ENCODE assay signal across 8 cellular contexts in genomic region chr12:104137902-104138746, GRCh38. TPM values are rescaled to one million over a fixed set of nuclear protein-coding genes. Genes with fewer than 3 reads are reported as not detected.
A peak's percentile ranks its signal among the peaks of the same experiment; 100 is the strongest.
DNase-seq lines count a peak whose midpoint lies in the region; ATAC-seq and TF ChIP-seq lines count a peak whose summit lies in the region.

Gene NFYB, minus strand, starts transcription at chr12:104138210. Its CDS starts 2,757 bp downstream, at chr12:104135453.

- H3K36me3 Mint-ChIP-seq in activated B cell treated with CpG ODN at 0.5 μM for 24 hours (ENCODE audit: low read depth): no peaks in the 10 kb centered on the region

- H3K9me3 ChIP-seq in AG04450 (ENCODE audit: control insufficient read depth, insufficient read depth, low read length): no peaks in the 10 kb centered on the region

- H3K9me3 Mint-ChIP-seq in activated B cell treated with CpG ODN at 0.5 μM for 24 hours: no peaks in the 10 kb centered on the region

- DNase-seq in AG04450 (ENCODE audit: low read depth, low spot score) (peak; percentile 96), NCI-H226 (peak; percentile 97), activated B cell treated with CpG ODN at 0.5 μM for 24 hours (peak; percentile 90), caudate nucleus (lab: John Stamatoyannopoulos, UW) (peak; percentile 24 to 98 (median 93)), inferior parietal cortex (ENCODE audit: extremely low spot score) (peak; percentile 94)
- peak; percentile 82 to 83 for DNase-seq in stimulated activated CD4-positive, alpha-beta T cell treated with anti-CD3 and anti-CD28 coated beads, Interleukin-12 subunit alpha, Interleukin-12 subunit beta, amount 100 ng/mL, for 24 hours (ENCODE audit: low read depth in 2 of 2)

- CTCF ChIA-PET in AG04450 (lab: Charles Lee): interaction anchor here (0.5 kb wide), 1 partner anchor 29 kb away, joined by 4 read pairs; no protein-coding TSS in a partner anchor
- CTCF ChIA-PET in activated B cell treated with CpG ODN at 0.5 μM for 24 hours (lab: Charles Lee): interaction anchor here (1.0 kb wide), 1 partner anchor 29 kb away, joined by 4 read pairs; no protein-coding TSS in a partner anchor

- H3K27me3 ChIP-seq in AG04450 (ENCODE audit: control insufficient read depth, insufficient read depth, low read length): no peaks in the 10 kb centered on the region

- H3K27me3 Mint-ChIP-seq in activated B cell treated with CpG ODN at 0.5 μM for 24 hours: no peaks in the 10 kb centered on the region

- H3K4me1 Mint-ChIP-seq in activated B cell treated with CpG ODN at 0.5 μM for 24 hours: peaks cover 21% of the 10 kb centered on the region

- H3K27ac ChIP-seq in AG04450 (ENCODE audit: low read depth, low read length) (peak within 1 kb of the TSS; percentile 69), caudate nucleus (ENCODE audit: low read depth, low read length) (peak within 1 kb of the TSS; percentile 82)

- TF ChIP-seq CTCF in AG04450 (IDR thresholded peaks at IDR 0.05; ENCODE audit: low read depth, low read length): no peak
- TF ChIP-seq CTCF in activated B cell treated with CpG ODN at 0.5 μM for 24 hours (IDR thresholded peaks at IDR 0.05): no peak

- peak within 1 kb of the TSS; percentile 82 for H3K4me3 ChIP-seq in AG04450 (ENCODE audit: low read depth, low read length)

- peak within 1 kb of the TSS; percentile 85 for H3K27ac Mint-ChIP-seq in activated B cell treated with CpG ODN at 0.5 μM for 24 hours

- peak within 1 kb of the TSS; percentile 89 for H3K4me3 Mint-ChIP-seq in activated B cell treated with CpG ODN at 0.5 μM for 24 hours

- ATAC-seq in GM18909 (IDR thresholded peaks at IDR 0.05; ENCODE audit: poor library complexity, unreplicated experiment) (peak; percentile 91), HG03175 (IDR thresholded peaks at IDR 0.05; ENCODE audit: unreplicated experiment) (peak; percentile 93), activated B cell treated with CpG ODN at 0.5 μM for 24 hours (ENCODE audit: low read depth) (peak; percentile 94)

- POLR2A ChIA-PET in AG04450 (lab: Yijun Ruan, JAX): interaction anchor here (0.6 to 1.8 kb wide), 16 partner anchors 9 to 172 kb away, joined by 3 to 14 read pairs (median 4); partner anchors contain the start of genes EID3 and TDG
- POLR2A ChIA-PET in activated B cell treated with CpG ODN at 0.5 μM for 24 hours (lab: Charles Lee): interaction anchor here (0.5 to 2.7 kb wide), 13 partner anchors 11 to 1098 kb away, joined by 3 to 35 read pairs (median 7); partner anchors contain the start of genes APPL2, EID3, HCFC2 and HSP90B1

- intact Hi-C loops in activated B cell treated with CpG ODN at 0.5 μM for 24 hours (cut with micrococcal nuclease): loop anchor here (1.0 to 2.0 kb wide), 5 partner anchors 74 to 1098 kb away; partner anchors contain the start of genes APPL2, HCFC2, HSP90B1 and WASHC4

RNA-seq across cellular contexts. Expression of gene NFYB, which starts in this region (rescaled TPM):
- 34.2 and 57.9 TPM in 2 replicates for polyA plus RNA-seq in AG04450 (2011; rRNA removed)
- 12.0 and 23.2 TPM in 2 replicates for polyA minus RNA-seq in AG04450 (2011; rRNA and poly(A)+ RNA removed)
- total RNA-seq in activated B cell treated with CpG ODN at 0.5 μM for 24 hours: 17.0 and 17.1 TPM in 2 replicates

Comparison
In these comparisons a context has a peak if more than half of its experiments do, and no peak if none do; other contexts are left out.
1. Peak in every context shown above with its lines: DNase-seq, ATAC-seq, H3K4me3 ChIP-seq and H3K27ac ChIP-seq.